In the genomic region with DNA sequence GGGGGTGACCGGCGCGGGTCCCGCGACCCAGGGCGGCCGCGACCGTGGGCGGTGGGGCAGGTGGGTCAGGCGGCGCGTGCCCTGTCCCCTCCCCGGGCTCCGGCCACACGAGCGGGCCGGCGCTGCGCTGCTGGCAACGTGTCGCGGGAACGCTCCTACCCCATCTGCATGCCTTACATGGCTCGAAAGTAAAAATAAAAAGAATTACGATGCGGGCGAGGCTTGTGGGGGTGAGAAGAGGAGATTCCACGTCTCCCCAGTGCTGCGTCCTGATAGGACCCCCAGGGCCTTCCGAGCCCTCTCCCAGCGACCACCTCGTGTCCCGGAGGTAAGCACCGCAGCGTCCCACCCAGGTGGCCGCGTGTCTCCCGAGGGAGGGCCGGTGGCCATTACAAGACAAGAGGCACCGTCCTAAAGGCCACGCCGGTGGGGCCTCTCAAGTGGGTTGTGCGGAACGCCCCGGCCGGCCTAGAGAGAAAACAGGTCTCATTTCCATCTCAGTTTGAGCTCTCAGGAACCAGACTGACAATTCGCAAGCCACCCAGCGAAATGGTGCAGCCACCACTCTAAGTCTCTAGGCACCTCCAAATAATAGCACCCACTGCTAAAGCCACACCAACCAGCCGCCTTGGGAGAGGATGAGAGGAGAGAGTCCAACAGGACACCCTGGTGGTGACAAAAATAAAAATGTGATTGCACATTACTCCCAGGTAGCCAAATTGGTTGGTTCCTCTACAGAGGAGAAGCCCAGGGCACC, we compare ENCODE assay signal across 1 cellular context.
TF ChIP-seq lines count a peak whose summit lies in the region.

No MANE protein-coding gene starts in this region.

TF ChIP-seq in HepG2, 621 proteins besides CTCF, POLR2A, EP300 and RAD21 (continued from another document and continues in another):
- TF ChIP-seq HOMEZ (CRISPR knock-in tag; IDR thresholded peaks at IDR 0.05; ENCODE audit: low read depth), result no peak
- peak; percentile 72 for TF ChIP-seq STAG1 (CRISPR knock-in tag; IDR thresholded peaks at IDR 0.05)
- TF ChIP-seq, protein P1, sequence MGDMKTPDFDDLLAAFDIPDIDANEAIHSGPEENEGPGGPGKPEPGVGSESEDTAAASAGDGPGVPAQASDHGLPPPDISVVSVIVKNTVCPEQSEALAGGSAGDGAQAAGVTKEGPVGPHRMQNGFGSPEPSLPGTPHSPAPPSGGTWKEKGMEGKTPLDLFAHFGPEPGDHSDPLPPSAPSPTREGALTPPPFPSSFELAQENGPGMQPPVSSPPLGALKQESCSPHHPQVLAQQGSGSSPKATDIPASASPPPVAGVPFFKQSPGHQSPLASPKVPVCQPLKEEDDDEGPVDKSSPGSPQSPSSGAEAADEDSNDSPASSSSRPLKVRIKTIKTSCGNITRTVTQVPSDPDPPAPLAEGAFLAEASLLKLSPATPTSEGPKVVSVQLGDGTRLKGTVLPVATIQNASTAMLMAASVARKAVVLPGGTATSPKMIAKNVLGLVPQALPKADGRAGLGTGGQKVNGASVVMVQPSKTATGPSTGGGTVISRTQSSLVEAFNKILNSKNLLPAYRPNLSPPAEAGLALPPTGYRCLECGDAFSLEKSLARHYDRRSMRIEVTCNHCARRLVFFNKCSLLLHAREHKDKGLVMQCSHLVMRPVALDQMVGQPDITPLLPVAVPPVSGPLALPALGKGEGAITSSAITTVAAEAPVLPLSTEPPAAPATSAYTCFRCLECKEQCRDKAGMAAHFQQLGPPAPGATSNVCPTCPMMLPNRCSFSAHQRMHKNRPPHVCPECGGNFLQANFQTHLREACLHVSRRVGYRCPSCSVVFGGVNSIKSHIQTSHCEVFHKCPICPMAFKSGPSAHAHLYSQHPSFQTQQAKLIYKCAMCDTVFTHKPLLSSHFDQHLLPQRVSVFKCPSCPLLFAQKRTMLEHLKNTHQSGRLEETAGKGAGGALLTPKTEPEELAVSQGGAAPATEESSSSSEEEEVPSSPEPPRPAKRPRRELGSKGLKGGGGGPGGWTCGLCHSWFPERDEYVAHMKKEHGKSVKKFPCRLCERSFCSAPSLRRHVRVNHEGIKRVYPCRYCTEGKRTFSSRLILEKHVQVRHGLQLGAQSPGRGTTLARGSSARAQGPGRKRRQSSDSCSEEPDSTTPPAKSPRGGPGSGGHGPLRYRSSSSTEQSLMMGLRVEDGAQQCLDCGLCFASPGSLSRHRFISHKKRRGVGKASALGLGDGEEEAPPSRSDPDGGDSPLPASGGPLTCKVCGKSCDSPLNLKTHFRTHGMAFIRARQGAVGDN (CRISPR knock-in tag; IDR thresholded peaks at IDR 0.05), result peak; percentile 96
- peak; percentile 62 for TF ChIP-seq YY1 (IDR thresholded peaks at IDR 0.05; ENCODE audit: insufficient read depth, insufficient replicate concordance, low read depth, low read length)
- peak; percentile 25; the same call in 1 of the 2 replicates for TF ChIP-seq ZMAT3 (CRISPR knock-in tag; conservative IDR thresholded peaks at IDR 0.05)
- no peak for TF ChIP-seq SRSF1 (optimal IDR thresholded peaks at IDR 0.05; ENCODE audit: low read depth, low read length)
- TF ChIP-seq, protein P2, sequence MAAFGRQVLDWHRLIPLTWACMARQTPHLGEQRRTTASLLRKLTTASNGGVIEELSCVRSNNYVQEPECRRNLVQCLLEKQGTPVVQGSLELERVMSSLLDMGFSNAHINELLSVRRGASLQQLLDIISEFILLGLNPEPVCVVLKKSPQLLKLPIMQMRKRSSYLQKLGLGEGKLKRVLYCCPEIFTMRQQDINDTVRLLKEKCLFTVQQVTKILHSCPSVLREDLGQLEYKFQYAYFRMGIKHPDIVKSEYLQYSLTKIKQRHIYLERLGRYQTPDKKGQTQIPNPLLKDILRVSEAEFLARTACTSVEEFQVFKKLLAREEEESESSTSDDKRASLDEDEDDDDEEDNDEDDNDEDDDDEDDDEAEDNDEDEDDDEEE (CRISPR knock-in tag; IDR thresholded peaks at IDR 0.05), result no peak
- TF ChIP-seq BORCS8-MEF2B (CRISPR knock-in tag; IDR thresholded peaks at IDR 0.05), result peak; percentile 43; the same call in 1 of the 2 replicates
- TF ChIP-seq, protein P3, sequence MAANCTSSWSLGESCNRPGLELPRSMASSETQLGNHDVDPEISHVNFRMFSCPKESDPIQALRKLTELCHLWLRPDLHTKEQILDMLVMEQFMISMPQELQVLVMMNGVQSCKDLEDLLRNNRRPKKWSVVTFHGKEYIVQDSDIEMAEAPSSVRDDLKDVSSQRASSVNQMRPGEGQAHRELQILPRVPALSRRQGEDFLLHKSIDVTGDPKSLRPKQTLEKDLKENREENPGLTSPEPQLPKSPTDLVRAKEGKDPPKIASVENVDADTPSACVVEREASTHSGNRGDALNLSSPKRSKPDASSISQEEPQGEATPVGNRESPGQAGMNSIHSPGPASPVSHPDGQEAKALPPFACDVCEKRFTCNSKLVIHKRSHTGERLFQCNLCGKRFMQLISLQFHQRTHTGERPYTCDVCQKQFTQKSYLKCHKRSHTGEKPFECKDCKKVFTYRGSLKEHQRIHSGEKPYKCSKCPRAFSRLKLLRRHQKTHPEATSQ (CRISPR knock-in tag; IDR thresholded peaks at IDR 0.05; ENCODE audit: borderline replicate concordance), result peak; percentile 62; the same call in 1 of the 2 replicates
- TF ChIP-seq KLF12 (CRISPR knock-in tag; IDR thresholded peaks at IDR 0.05; ENCODE audit: borderline replicate concordance), result no peak
- no peak for TF ChIP-seq LCORL (IDR thresholded peaks at IDR 0.05)
- peak; percentile 33 for TF ChIP-seq LCORL (CRISPR knock-in tag; IDR thresholded peaks at IDR 0.05)
- TF ChIP-seq, protein P4, sequence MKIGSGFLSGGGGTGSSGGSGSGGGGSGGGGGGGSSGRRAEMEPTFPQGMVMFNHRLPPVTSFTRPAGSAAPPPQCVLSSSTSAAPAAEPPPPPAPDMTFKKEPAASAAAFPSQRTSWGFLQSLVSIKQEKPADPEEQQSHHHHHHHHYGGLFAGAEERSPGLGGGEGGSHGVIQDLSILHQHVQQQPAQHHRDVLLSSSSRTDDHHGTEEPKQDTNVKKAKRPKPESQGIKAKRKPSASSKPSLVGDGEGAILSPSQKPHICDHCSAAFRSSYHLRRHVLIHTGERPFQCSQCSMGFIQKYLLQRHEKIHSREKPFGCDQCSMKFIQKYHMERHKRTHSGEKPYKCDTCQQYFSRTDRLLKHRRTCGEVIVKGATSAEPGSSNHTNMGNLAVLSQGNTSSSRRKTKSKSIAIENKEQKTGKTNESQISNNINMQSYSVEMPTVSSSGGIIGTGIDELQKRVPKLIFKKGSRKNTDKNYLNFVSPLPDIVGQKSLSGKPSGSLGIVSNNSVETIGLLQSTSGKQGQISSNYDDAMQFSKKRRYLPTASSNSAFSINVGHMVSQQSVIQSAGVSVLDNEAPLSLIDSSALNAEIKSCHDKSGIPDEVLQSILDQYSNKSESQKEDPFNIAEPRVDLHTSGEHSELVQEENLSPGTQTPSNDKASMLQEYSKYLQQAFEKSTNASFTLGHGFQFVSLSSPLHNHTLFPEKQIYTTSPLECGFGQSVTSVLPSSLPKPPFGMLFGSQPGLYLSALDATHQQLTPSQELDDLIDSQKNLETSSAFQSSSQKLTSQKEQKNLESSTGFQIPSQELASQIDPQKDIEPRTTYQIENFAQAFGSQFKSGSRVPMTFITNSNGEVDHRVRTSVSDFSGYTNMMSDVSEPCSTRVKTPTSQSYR (CRISPR knock-in tag; IDR thresholded peaks at IDR 0.05; ENCODE audit: borderline replicate concordance), result no peak
- TF ChIP-seq ZNF354B (CRISPR knock-in tag; IDR thresholded peaks at IDR 0.05), result no peak
- TF ChIP-seq ZNF772 (CRISPR knock-in tag; IDR thresholded peaks at IDR 0.05), result no peak
- peak; percentile 58 for TF ChIP-seq ZFY (CRISPR knock-in tag; IDR thresholded peaks at IDR 0.05)
- TF ChIP-seq ZBTB3 (CRISPR knock-in tag; IDR thresholded peaks at IDR 0.05; ENCODE audit: borderline replicate concordance, low read depth), result no peak
- TF ChIP-seq ZNF44 (CRISPR knock-in tag; IDR thresholded peaks at IDR 0.05), result 0 out of 2 replicates have a peak, but pooled peaks have one; percentile 22
- TF ChIP-seq MIXL1 (CRISPR knock-in tag; IDR thresholded peaks at IDR 0.05), result 0 out of 2 replicates have a peak, but pooled peaks have one; percentile 28
- TF ChIP-seq, protein P5, sequence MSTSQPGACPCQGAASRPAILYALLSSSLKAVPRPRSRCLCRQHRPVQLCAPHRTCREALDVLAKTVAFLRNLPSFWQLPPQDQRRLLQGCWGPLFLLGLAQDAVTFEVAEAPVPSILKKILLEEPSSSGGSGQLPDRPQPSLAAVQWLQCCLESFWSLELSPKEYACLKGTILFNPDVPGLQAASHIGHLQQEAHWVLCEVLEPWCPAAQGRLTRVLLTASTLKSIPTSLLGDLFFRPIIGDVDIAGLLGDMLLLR (CRISPR knock-in tag; IDR thresholded peaks at IDR 0.05), result no peak
- peak; percentile 24; the same call in 1 of the 2 replicates for TF ChIP-seq PITX1 (CRISPR knock-in tag; IDR thresholded peaks at IDR 0.05)
- TF ChIP-seq REST (IDR thresholded peaks at IDR 0.05; ENCODE audit: borderline replicate concordance in 1 of 2, low read depth in 1 of 2, low read length in 2 of 2), result no peak
- TF ChIP-seq, protein P6, sequence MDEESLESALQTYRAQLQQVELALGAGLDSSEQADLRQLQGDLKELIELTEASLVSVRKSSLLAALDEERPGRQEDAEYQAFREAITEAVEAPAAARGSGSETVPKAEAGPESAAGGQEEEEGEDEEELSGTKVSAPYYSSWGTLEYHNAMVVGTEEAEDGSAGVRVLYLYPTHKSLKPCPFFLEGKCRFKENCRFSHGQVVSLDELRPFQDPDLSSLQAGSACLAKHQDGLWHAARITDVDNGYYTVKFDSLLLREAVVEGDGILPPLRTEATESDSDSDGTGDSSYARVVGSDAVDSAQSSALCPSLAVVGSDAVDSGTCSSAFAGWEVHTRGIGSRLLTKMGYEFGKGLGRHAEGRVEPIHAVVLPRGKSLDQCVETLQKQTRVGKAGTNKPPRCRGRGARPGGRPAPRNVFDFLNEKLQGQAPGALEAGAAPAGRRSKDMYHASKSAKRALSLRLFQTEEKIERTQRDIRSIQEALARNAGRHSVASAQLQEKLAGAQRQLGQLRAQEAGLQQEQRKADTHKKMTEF (CRISPR knock-in tag; IDR thresholded peaks at IDR 0.05), result peak; percentile 55; the same call in 1 of the 2 replicates
- TF ChIP-seq ZNF20 (CRISPR knock-in tag; IDR thresholded peaks at IDR 0.05), result no peak
- TF ChIP-seq MIER3 (CRISPR knock-in tag; IDR thresholded peaks at IDR 0.05; ENCODE audit: borderline replicate concordance), result 0 out of 2 replicates have a peak, but pooled peaks have one; percentile 58
- no peak for TF ChIP-seq ZNF550 (CRISPR knock-in tag; IDR thresholded peaks at IDR 0.05; ENCODE audit: borderline replicate concordance)
- 0 out of 2 replicates have a peak, but pooled peaks have one; percentile 1 for TF ChIP-seq ZBTB43 (CRISPR knock-in tag; conservative IDR thresholded peaks at IDR 0.05)
